In the genomic region with DNA sequence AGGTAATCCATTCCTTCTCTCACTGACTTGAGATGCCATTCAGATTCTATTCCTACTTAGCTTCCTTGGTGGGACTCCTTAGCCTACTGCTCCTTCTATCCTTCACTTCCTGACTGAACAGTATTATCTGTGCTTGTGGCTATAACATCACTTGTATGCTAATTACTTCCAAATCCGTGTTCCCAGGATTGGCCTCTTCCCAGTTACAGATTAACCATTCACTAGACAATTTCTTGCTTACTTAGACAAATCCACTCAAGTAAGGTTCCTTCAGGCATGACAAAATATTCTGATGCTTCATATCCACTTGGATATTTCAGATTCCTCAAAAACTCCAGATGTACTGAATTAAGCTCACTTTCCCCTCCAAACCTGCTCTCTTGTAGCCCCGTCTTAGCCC, we compare ENCODE assay signal across 26 cellular contexts. TPM values are rescaled to one million over a fixed set of nuclear protein-coding genes. Genes with fewer than 3 reads are reported as not detected.
"Had no signal": no experiment of that assay in that cellular context is flagged by ENCODE, and none has a peak within 500 bp of the region (broad histone marks: within the 10 kb centered on the region; RNA-seq: fewer than 3 reads in every experiment).

No MANE protein-coding gene starts in this region.

- H3K27ac Mint-ChIP-seq: activated CD4-positive, alpha-beta T cell treated with anti-CD3 and anti-CD28 coated beads, Interleukin-2, amount 10 ng/mL, durations not matched to agents 7 days and 5 days; activated naive CD4-positive, alpha-beta T cell treated with anti-CD3 and anti-CD28 coated beads, Interleukin-2, amount 10 ng/mL, durations not matched to agents 7 days and 5 days; activated naive CD8-positive, alpha-beta T cell treated with anti-CD3 and anti-CD28 coated beads, Interleukin-2, amount 50 U/mL, for 24 hours; mesothelial cell of epicardium; natural killer cell treated with Interleukin-12 subunit alpha and Interleukin-12 subunit beta and Interleukin-15 and Interleukin-18, amount 100 ng/mL, for 72 hours had no signal

- H3K4me1 Mint-ChIP-seq: activated CD4-positive, alpha-beta T cell treated with anti-CD3 and anti-CD28 coated beads, Interleukin-2, amount 10 ng/mL, durations not matched to agents 7 days and 5 days; activated naive CD4-positive, alpha-beta T cell treated with anti-CD3 and anti-CD28 coated beads, Interleukin-2, amount 10 ng/mL, durations not matched to agents 7 days and 5 days; activated naive CD8-positive, alpha-beta T cell treated with anti-CD3 and anti-CD28 coated beads, Interleukin-2, amount 50 U/mL, for 24 hours had no signal

- FAIRE-seq: bronchial epithelial cell had no signal

- H3K4me3 ChIP-seq: gastroesophageal sphincter, lower lobe of right lung, right atrium auricular region, tibial nerve, vagina had no signal

- H3K9me3 ChIP-seq: gastroesophageal sphincter, lower lobe of right lung, right atrium auricular region, tibial nerve, vagina had no signal

- ATAC-seq: activated CD4-positive, CD25-positive, alpha-beta regulatory T cell treated with anti-CD3 and anti-CD28 coated beads, Interleukin-2, amount 50 U/mL, for 24 hours; activated naive CD8-positive, alpha-beta T cell treated with anti-CD3 and anti-CD28 coated beads, Interleukin-2, amount 50 U/mL, for 24 hours; activated T-cell treated with anti-CD3 and anti-CD28 coated beads, Interleukin-2, amount 50 U/mL, for 4 hours; esophagus mucosa; gastroesophageal sphincter; left colon; lower lobe of right lung; natural killer cell treated with Interleukin-12 subunit alpha and Interleukin-12 subunit beta and Interleukin-15 and Interleukin-18, amount 100 ng/mL, for 72 hours; stimulated activated naive CD8-positive, alpha-beta T cell treated with anti-CD3 and anti-CD28 coated beads, Interleukin-15, Interleukin-2, amounts not matched to agents 100 U/mL and 50 U/mL, for 24 hours had no signal

- H3K27me3 ChIP-seq: gastroesophageal sphincter, right atrium auricular region, tibial nerve, vagina had no signal

- H3K4me3 Mint-ChIP-seq: activated CD4-positive, alpha-beta T cell treated with anti-CD3 and anti-CD28 coated beads, Interleukin-2, amount 10 ng/mL, durations not matched to agents 7 days and 5 days; activated naive CD4-positive, alpha-beta T cell treated with anti-CD3 and anti-CD28 coated beads, Interleukin-2, amount 10 ng/mL, durations not matched to agents 7 days and 5 days; activated naive CD8-positive, alpha-beta T cell treated with anti-CD3 and anti-CD28 coated beads, Interleukin-2, amount 50 U/mL, for 24 hours; activated T-cell treated with anti-CD3 and anti-CD28 coated beads, Interleukin-2, amount 50 U/mL, for 4 hours; mesothelial cell of epicardium; natural killer cell treated with Interleukin-12 subunit alpha and Interleukin-12 subunit beta and Interleukin-15 and Interleukin-18, amount 100 ng/mL, for 72 hours had no signal

- H3K9me3 Mint-ChIP-seq: activated CD4-positive, alpha-beta T cell treated with anti-CD3 and anti-CD28 coated beads, Interleukin-2, amount 10 ng/mL, durations not matched to agents 7 days and 5 days; activated naive CD4-positive, alpha-beta T cell treated with anti-CD3 and anti-CD28 coated beads, Interleukin-2, amount 10 ng/mL, durations not matched to agents 7 days and 5 days; activated naive CD8-positive, alpha-beta T cell treated with anti-CD3 and anti-CD28 coated beads, Interleukin-2, amount 50 U/mL, for 24 hours; activated T-cell treated with anti-CD3 and anti-CD28 coated beads, Interleukin-2, amount 50 U/mL, for 4 hours; mesothelial cell of epicardium; natural killer cell treated with Interleukin-12 subunit alpha and Interleukin-12 subunit beta and Interleukin-15 and Interleukin-18, amount 100 ng/mL, for 72 hours had no signal

- DNase-seq: activated CD4-positive, alpha-beta T cell treated with anti-CD3 and anti-CD28 coated beads, Interleukin-2, amount 10 ng/mL, durations not matched to agents 7 days and 5 days; activated CD8-positive, alpha-beta memory T cell treated with anti-CD3 and anti-CD28 coated beads, Interleukin-2, amount 50 U/mL, for 4 hours; activated effector memory CD4-positive, alpha-beta T cell treated with Interleukin-2 at 50 U/mL for 16 hours; activated naive CD4-positive, alpha-beta T cell treated with anti-CD3 and anti-CD28 coated beads, Interleukin-2, amount 10 ng/mL, durations not matched to agents 7 days and 5 days; activated naive CD8-positive, alpha-beta T cell treated with anti-CD3 and anti-CD28 coated beads, Interleukin-2, amount 50 U/mL, for 24 hours; activated T-cell treated with anti-CD3 and anti-CD28 coated beads, Interleukin-2, amount 50 U/mL, for 4 hours; aorta; cerebellar nuclear complex; effector CD4-positive, alpha-beta T cell; left colon; lower lobe of right lung; nucleus accumbens; stimulated activated CD4-positive, alpha-beta T cell treated with anti-CD3 and anti-CD28 coated beads, Interleukin-2, amount 100 ng/mL, for 24 hours; stimulated activated naive CD8-positive, alpha-beta T cell treated with anti-CD3 and anti-CD28 coated beads, Interleukin-15, Interleukin-2, amounts not matched to agents 100 U/mL and 50 U/mL, for 24 hours; substantia nigra; T-helper 1 cell; T1000 had no signal

- H3K36me3 ChIP-seq: gastroesophageal sphincter, lower lobe of right lung, right atrium auricular region, tibial nerve, vagina had no signal

- H3K27ac ChIP-seq: gastroesophageal sphincter, lower lobe of right lung, right atrium auricular region, tibial nerve, vagina had no signal

- H3K36me3 Mint-ChIP-seq: activated naive CD4-positive, alpha-beta T cell treated with anti-CD3 and anti-CD28 coated beads, Interleukin-2, amount 10 ng/mL, durations not matched to agents 7 days and 5 days; mesothelial cell of epicardium; natural killer cell treated with Interleukin-12 subunit alpha and Interleukin-12 subunit beta and Interleukin-15 and Interleukin-18, amount 100 ng/mL, for 72 hours had no signal

RNA-seq across cellular contexts. Expression of a gene that starts 18.3 kb away (rescaled TPM):
- total RNA-seq: natural killer cell treated with Interleukin-12 subunit alpha and Interleukin-12 subunit beta and Interleukin-15 and Interleukin-18, amount 100 ng/mL, for 72 hours had no signal
